Comparison of ENCODE assay signal across 1 cellular context in genomic region chr9:136669791-136670464, GRCh38.
TF ChIP-seq lines count a peak whose summit lies in the region.

No MANE protein-coding gene starts in this region.

TF ChIP-seq in endothelial cell of umbilical vein, 7 proteins besides CTCF, POLR2A, EP300 and RAD21:
- no peak for TF ChIP-seq FOS (IDR thresholded peaks at IDR 0.05; ENCODE audit: borderline replicate concordance, insufficient read depth, low read length)
- TF ChIP-seq MYC (IDR thresholded peaks at IDR 0.05; ENCODE audit: low read depth, low read length), result no peak
- peak; percentile 79 for TF ChIP-seq POLR2AphosphoS5 (IDR thresholded peaks at IDR 0.05; ENCODE audit: insufficient read depth, low read depth, low read length)
- no peak for TF ChIP-seq EZH2 (IDR thresholded peaks at IDR 0.05; ENCODE audit: borderline replicate concordance, low read depth, low read length, severe bottlenecking)
- peak; percentile 3 for TF ChIP-seq GATA2 (IDR thresholded peaks at IDR 0.05; ENCODE audit: insufficient read depth, insufficient read length, low read depth, low read length)
- TF ChIP-seq MAX (IDR thresholded peaks at IDR 0.05; ENCODE audit: insufficient read depth, insufficient read length), result no peak
- no peak for TF ChIP-seq JUN (IDR thresholded peaks at IDR 0.05; ENCODE audit: borderline replicate concordance, insufficient read depth, insufficient read length, low read depth)
